Comparison of ENCODE assay signal across 8 cellular contexts in the genomic region with DNA sequence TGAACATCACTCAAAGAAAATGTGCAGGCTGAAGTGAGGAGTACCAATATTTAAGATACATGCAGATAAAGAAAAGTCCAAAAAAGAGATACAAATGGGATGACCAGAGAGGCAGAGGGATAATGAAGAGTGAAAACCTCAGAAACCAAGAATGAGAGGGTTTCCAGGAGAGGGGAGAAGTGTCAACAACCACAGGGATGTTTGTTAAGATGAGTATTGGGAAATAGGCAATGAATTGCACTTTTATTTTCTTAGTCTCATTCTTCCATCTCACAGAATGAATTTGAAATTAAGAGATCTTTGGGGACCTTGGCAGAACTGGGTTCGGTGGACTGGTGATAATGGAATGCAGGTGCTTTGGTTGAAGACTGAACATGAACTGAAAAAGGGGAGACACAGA.
"Had no signal": no experiment of that assay in that cellular context is flagged by ENCODE, and none has a peak within 500 bp of the region (broad histone marks: within the 10 kb centered on the region; RNA-seq: fewer than 3 reads in every experiment).

No MANE protein-coding gene starts in this region.

- H3K4me3 ChIP-seq: GM23248, HAP-1 had no signal

- H3K36me3 ChIP-seq: HAP-1 had no signal

- H3K4me1 Mint-ChIP-seq: IgD-negative memory B cell had no signal

- H3K27ac ChIP-seq: GM23248, HL-60 had no signal

- FAIRE-seq: HepG2 had no signal

- H3K4me1 ChIP-seq: HAP-1 had no signal

- DNase-seq: GM23248, H7, HFFc6 had no signal

- ATAC-seq: HCT116, HepG2 had no signal

- H3K9me3 Mint-ChIP-seq: HFFc6, IgD-negative memory B cell had no signal

- H3K4me3 Mint-ChIP-seq: HFFc6, IgD-negative memory B cell had no signal

- H3K9me3 ChIP-seq: HAP-1 had no signal

- H3K9ac ChIP-seq: GM23248 had no signal

- H3K27ac Mint-ChIP-seq: HFFc6, IgD-negative memory B cell had no signal

- H2AFZ ChIP-seq: GM23248 had no signal

- H3K36me3 Mint-ChIP-seq: IgD-negative memory B cell had no signal
